In the genomic region with DNA sequence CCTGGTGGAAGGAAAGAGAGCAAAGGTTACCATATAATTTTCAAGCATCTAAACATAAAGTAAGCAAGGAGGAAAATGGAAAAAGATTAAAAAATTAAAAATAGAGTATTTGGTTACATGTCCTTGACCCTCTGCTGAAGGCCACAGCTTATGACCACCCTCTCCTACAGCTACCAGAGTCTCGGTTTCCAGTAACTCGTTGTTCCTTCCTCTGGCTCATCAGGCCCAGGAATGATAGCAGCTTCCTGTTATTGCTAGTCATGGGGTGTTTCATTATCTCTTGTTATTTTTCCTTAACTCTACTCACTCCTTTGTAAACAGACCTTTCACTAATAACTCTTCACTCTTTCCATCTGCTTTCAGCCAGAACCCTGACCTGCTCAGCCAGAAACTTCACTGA, we compare ENCODE assay signal across 19 cellular contexts.
DNase-seq lines count a peak whose midpoint lies in the region; ATAC-seq, FAIRE-seq and TF ChIP-seq lines count a peak whose summit lies in the region.
"Had no signal": no experiment of that assay in that cellular context is flagged by ENCODE, and none has a peak within 500 bp of the region (broad histone marks: within the 10 kb centered on the region; RNA-seq: fewer than 3 reads in every experiment).

No MANE protein-coding gene starts in this region.

- H3K9ac ChIP-seq in liver (ENCODE audit: low read depth in 1 of 2, low read length in 2 of 2) (no peak overlapping the region), HepG2 (ENCODE audit: insufficient read depth, low read depth, low read length) (no peak overlapping the region)

- no peak overlapping the region for H3K27ac ChIP-seq in liver (ENCODE audit: low read depth in 1 of 2, low read length in 2 of 2)
- H3K27ac ChIP-seq in HepG2 (ENCODE audit: extremely low read length, insufficient read depth, low read length) = no peak overlapping the region
- H3K27ac ChIP-seq in testis = no peak overlapping the region
- H3K27ac ChIP-seq: C4-2B had no signal

- TF ChIP-seq CTCF in liver (IDR thresholded peaks at IDR 0.05; ENCODE audit: low read depth, low read length, missing input control) = no peak
- TF ChIP-seq CTCF in HepG2 (CRISPR knock-in tag; IDR thresholded peaks at IDR 0.05) = no peak
- no peak for TF ChIP-seq CTCF in testis (IDR thresholded peaks at IDR 0.05)

- intact Hi-C loops in HepG2 (cut with micrococcal nuclease; ENCODE audit: unreplicated experiment) (no loop called here), testis (cut with DNase I; ENCODE audit: low total_unique reads) (no loop called here)

- no peak overlapping the region for H3K4me3 ChIP-seq in liver (ENCODE audit: low read depth in 1 of 3, low read length in 3 of 3)
- no peak overlapping the region for H3K4me3 ChIP-seq in HepG2 (replicated peaks in 1 of 3; ENCODE audit: insufficient read depth in 1 of 3, low read depth in 2 of 3, low read length in 3 of 3)
- H3K4me3 ChIP-seq in testis = no peak overlapping the region

- H3K4me1 ChIP-seq in liver (ENCODE audit: control insufficient read depth in 4 of 4, insufficient read depth in 4 of 4, low read length in 3 of 4) = no peaks in the 10 kb centered on the region
- no peaks in the 10 kb centered on the region for H3K4me1 ChIP-seq in HepG2 (ENCODE audit: insufficient read depth, low read length)
- peaks cover 9% of the 10 kb centered on the region for H3K4me1 ChIP-seq in testis

- no peak for DNase-seq in HepG2 (ENCODE audit: low spot score)
- peak; percentile 55 to 65 for DNase-seq in dermis microvascular lymphatic vessel endothelial cell (ENCODE audit: low read depth in 2 of 2)
- DNase-seq in left lobe of liver (ENCODE audit: low spot score) = no peak
- DNase-seq in testis = peak; percentile 38
- DNase-seq in medulla oblongata (ENCODE audit: extremely low spot score) = no peak
- DNase-seq: COR-L47, MM.1S, NCI-H1105 treated with DMSO at 0.1 percent for 48 hours, NCI-H187 treated with DMSO at 0.1 percent for 48 hours, NCI-H2171, NCI-H510A treated with DMSO at 0.1 percent for 48 hours, SHP77 had no signal

- TF ChIP-seq EP300 in HepG2 (IDR thresholded peaks at IDR 0.05; ENCODE audit: low read depth in 2 of 2, low read length in 2 of 2) (no peak), HepG2 (CRISPR knock-in tag; IDR thresholded peaks at IDR 0.05; ENCODE audit: borderline replicate concordance) (no peak)

- peaks cover 0 to 6% (median 0%) of the 10 kb centered on the region in 4 donors for H3K27me3 ChIP-seq in liver (ENCODE audit: control insufficient read depth in 4 of 4, insufficient read depth in 4 of 4, low read length in 3 of 4)
- H3K27me3 ChIP-seq in HepG2 (ENCODE audit: control insufficient read depth in 1 of 2, insufficient read depth in 2 of 2, low read length in 2 of 2) = no peaks in the 10 kb centered on the region
- H3K27me3 ChIP-seq in testis = no peaks in the 10 kb centered on the region

- FAIRE-seq in HepG2 (lab: Jason Lieb, UNC) = no peak
- FAIRE-seq: G401.6, GM12891, RCC 7860 had no signal

- POLR2A ChIA-PET in HepG2 (lab: Yijun Ruan, JAX) = no interaction called here

- H2AFZ ChIP-seq in HepG2 (ENCODE audit: low read length) = no peak overlapping the region

- ATAC-seq in HepG2 (no peak), left lobe of liver (peak; percentile 77), GM19455 (IDR thresholded peaks at IDR 0.05; ENCODE audit: unreplicated experiment) (no peak), GM21367 (IDR thresholded peaks at IDR 0.05; ENCODE audit: unreplicated experiment) (no peak)

- WGBS in liver = 44% methylated on average over 2 of the region's 2 CpGs
- 0% methylated on average over 2 of the region's 2 CpGs for WGBS in HepG2 (ENCODE audit: low lambda C conversion rate)
- 3 to 6% methylated on average over 2 of the region's 2 CpGs for WGBS in testis, 2 donors

- H3K9me3 ChIP-seq in liver (ENCODE audit: control insufficient read depth in 4 of 4, low read length in 3 of 4) = no peaks in the 10 kb centered on the region
- no peaks in the 10 kb centered on the region for H3K9me3 ChIP-seq in HepG2 (ENCODE audit: low read length)
- no peaks in the 10 kb centered on the region for H3K9me3 ChIP-seq in testis

- TF ChIP-seq POLR2A in HepG2 (IDR thresholded peaks at IDR 0.05; ENCODE audit: insufficient read depth in 1 of 2, low read depth in 2 of 2, low read length in 2 of 2) (no peak), testis (IDR thresholded peaks at IDR 0.05) (no peak)

- in situ Hi-C loops in HepG2 (cut with HindIII; ENCODE audit: extremely low pct_ligation_motif_present, low pct_unique_long_range_greater_than_20kb) = loop anchor here (10.0 to 25.0 kb wide), 2 partner anchors 49 to 1447 kb away; no protein-coding TSS in a partner anchor

- H3K36me3 ChIP-seq in liver (ENCODE audit: control insufficient read depth in 4 of 4, insufficient read depth in 3 of 4, low read depth in 1 of 4, low read length in 3 of 4) = no peaks in the 10 kb centered on the region
- no peaks in the 10 kb centered on the region for H3K36me3 ChIP-seq in HepG2 (replicated peaks in 1 of 2; ENCODE audit: control insufficient read depth in 1 of 2, insufficient read depth in 2 of 2, low read length in 2 of 2)
- no peaks in the 10 kb centered on the region for H3K36me3 ChIP-seq in testis (ENCODE audit: low read depth, missing control alignments)

- CTCF ChIA-PET in HepG2 (lab: Yijun Ruan, JAX; ENCODE audit: low intra/inter-chr PET ratio, low total read pairs) = no interaction called here

- H3K79me2 ChIP-seq in HepG2 (ENCODE audit: insufficient read depth, low read length) = no peaks in the 10 kb centered on the region

- no peak overlapping the region for H3K4me2 ChIP-seq in HepG2 (ENCODE audit: low read depth, low read length)

- TF ChIP-seq RAD21 in liver (IDR thresholded peaks at IDR 0.05) (no peak), HepG2 (CRISPR knock-in tag; IDR thresholded peaks at IDR 0.05) (no peak)

- H4K20me1 ChIP-seq in HepG2 (ENCODE audit: insufficient read depth, low read length) = no peaks in the 10 kb centered on the region

- no TSS peak for BruUV-seq in HepG2 (replicated peaks; lab: Mats Ljungman, UMichigan)

TF ChIP-seq in liver, 16 proteins besides CTCF, POLR2A, EP300 and RAD21:
- TF ChIP-seq, protein P1, sequence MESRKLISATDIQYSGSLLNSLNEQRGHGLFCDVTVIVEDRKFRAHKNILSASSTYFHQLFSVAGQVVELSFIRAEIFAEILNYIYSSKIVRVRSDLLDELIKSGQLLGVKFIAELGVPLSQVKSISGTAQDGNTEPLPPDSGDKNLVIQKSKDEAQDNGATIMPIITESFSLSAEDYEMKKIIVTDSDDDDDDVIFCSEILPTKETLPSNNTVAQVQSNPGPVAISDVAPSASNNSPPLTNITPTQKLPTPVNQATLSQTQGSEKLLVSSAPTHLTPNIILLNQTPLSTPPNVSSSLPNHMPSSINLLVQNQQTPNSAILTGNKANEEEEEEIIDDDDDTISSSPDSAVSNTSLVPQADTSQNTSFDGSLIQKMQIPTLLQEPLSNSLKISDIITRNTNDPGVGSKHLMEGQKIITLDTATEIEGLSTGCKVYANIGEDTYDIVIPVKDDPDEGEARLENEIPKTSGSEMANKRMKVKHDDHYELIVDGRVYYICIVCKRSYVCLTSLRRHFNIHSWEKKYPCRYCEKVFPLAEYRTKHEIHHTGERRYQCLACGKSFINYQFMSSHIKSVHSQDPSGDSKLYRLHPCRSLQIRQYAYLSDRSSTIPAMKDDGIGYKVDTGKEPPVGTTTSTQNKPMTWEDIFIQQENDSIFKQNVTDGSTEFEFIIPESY (IDR thresholded peaks at IDR 0.05) = no peak
- TF ChIP-seq, protein P2, sequence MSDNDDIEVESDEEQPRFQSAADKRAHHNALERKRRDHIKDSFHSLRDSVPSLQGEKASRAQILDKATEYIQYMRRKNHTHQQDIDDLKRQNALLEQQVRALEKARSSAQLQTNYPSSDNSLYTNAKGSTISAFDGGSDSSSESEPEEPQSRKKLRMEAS (IDR thresholded peaks at IDR 0.05) = no peak
- TF ChIP-seq HNF4A (conservative IDR thresholded peaks at IDR 0.05) (no peak), NR2F2 (IDR thresholded peaks at IDR 0.05) (peak; percentile 96), RXRA (IDR thresholded peaks at IDR 0.05) (peak; percentile 8 to 25), EGR1 (IDR thresholded peaks at IDR 0.05; ENCODE audit: low read depth in 2 of 2) (no peak), SP1 (IDR thresholded peaks at IDR 0.05) (peak; percentile 45)
TF ChIP-seq in liver: peak in this region for 3.

TF ChIP-seq in HepG2, 621 proteins besides CTCF, POLR2A, EP300 and RAD21 (continues in another document):
- TF ChIP-seq RCOR2 (CRISPR knock-in tag; IDR thresholded peaks at IDR 0.05) = no peak
- no peak for TF ChIP-seq ZNF232 (CRISPR knock-in tag; IDR thresholded peaks at IDR 0.05; ENCODE audit: borderline replicate concordance)
- no peak for TF ChIP-seq ZNF652 (CRISPR knock-in tag; IDR thresholded peaks at IDR 0.05; ENCODE audit: borderline replicate concordance, low read depth)
- TF ChIP-seq ZNF878 (CRISPR knock-in tag; IDR thresholded peaks at IDR 0.05) = no peak
- TF ChIP-seq CBX1 (IDR thresholded peaks at IDR 0.05; ENCODE audit: low read depth) = no peak
- TF ChIP-seq, protein P3, sequence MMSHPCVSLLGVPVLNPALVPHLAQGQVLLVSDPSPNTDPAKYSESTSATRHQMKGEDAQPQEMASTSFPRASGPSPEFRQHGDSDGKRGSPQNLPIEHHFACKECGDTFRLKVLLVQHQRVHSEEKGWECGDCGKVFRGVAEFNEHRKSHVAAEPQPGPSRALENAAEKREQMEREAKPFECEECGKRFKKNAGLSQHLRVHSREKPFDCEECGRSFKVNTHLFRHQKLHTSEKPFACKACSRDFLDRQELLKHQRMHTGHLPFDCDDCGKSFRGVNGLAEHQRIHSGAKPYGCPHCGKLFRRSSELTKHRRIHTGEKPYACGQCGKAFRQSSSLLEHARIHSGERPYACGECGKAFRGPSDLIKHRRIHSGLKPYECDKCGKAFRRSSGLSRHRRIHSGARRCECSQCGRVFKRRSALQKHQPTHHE (CRISPR knock-in tag; IDR thresholded peaks at IDR 0.05; ENCODE audit: borderline replicate concordance) = no peak
- TF ChIP-seq, protein P4, sequence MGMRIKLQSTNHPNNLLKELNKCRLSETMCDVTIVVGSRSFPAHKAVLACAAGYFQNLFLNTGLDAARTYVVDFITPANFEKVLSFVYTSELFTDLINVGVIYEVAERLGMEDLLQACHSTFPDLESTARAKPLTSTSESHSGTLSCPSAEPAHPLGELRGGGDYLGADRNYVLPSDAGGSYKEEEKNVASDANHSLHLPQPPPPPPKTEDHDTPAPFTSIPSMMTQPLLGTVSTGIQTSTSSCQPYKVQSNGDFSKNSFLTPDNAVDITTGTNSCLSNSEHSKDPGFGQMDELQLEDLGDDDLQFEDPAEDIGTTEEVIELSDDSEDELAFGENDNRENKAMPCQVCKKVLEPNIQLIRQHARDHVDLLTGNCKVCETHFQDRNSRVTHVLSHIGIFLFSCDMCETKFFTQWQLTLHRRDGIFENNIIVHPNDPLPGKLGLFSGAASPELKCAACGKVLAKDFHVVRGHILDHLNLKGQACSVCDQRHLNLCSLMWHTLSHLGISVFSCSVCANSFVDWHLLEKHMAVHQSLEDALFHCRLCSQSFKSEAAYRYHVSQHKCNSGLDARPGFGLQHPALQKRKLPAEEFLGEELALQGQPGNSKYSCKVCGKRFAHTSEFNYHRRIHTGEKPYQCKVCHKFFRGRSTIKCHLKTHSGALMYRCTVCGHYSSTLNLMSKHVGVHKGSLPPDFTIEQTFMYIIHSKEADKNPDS (CRISPR knock-in tag; IDR thresholded peaks at IDR 0.05) = no peak

Comparison
In these comparisons a context has a peak if more than half of its experiments do, and no peak if none do; other contexts are left out.
1. DNase-seq: peak in dermis microvascular lymphatic vessel endothelial cell (2 of 2) and testis (single experiment); none in HepG2 (single experiment), left lobe of liver (single experiment) and medulla oblongata (single experiment).